ENCODE assay signal across 3 cellular contexts in the genomic region with DNA sequence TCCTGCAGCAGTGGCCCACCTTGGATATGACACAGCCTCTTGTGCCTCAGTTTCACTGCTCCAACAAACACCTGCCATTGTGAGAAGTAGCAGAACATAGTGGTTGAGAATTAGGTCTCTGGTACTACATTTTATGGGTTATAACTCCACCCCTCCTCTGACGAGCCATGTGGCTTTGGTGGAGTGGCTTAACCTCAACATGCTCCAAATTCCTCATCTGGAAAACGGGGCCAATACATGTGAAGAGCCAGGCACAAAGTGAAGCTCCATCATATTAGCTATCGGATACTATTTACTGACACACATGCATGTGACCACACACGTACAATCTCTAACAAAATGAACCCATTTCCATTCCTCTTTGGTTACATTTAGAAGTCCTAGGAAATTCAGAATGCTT.
TF ChIP-seq lines count a peak whose summit lies in the region.

No MANE protein-coding gene starts in this region.

TF ChIP-seq in GM23338, 12 proteins besides CTCF, POLR2A, EP300 and RAD21 (continues in another document):
- TF ChIP-seq JUNB (IDR thresholded peaks at IDR 0.05; ENCODE audit: unreplicated experiment) (no peak), EZH2phosphoT487 (IDR thresholded peaks at IDR 0.05; ENCODE audit: unreplicated experiment) (no peak), ZNF114 (CRISPR knock-in tag; IDR thresholded peaks at IDR 0.05) (no peak), EZH2 (IDR thresholded peaks at IDR 0.05; ENCODE audit: low read depth, unreplicated experiment) (no peak), CREB1 (CRISPR knock-in tag; IDR thresholded peaks at IDR 0.05; ENCODE audit: low read depth) (no peak), STAT1 (IDR thresholded peaks at IDR 0.05; ENCODE audit: unreplicated experiment) (no peak), ZNF331 (CRISPR knock-in tag; IDR thresholded peaks at IDR 0.05; ENCODE audit: low read depth) (no peak)
- TF ChIP-seq, protein P1, sequence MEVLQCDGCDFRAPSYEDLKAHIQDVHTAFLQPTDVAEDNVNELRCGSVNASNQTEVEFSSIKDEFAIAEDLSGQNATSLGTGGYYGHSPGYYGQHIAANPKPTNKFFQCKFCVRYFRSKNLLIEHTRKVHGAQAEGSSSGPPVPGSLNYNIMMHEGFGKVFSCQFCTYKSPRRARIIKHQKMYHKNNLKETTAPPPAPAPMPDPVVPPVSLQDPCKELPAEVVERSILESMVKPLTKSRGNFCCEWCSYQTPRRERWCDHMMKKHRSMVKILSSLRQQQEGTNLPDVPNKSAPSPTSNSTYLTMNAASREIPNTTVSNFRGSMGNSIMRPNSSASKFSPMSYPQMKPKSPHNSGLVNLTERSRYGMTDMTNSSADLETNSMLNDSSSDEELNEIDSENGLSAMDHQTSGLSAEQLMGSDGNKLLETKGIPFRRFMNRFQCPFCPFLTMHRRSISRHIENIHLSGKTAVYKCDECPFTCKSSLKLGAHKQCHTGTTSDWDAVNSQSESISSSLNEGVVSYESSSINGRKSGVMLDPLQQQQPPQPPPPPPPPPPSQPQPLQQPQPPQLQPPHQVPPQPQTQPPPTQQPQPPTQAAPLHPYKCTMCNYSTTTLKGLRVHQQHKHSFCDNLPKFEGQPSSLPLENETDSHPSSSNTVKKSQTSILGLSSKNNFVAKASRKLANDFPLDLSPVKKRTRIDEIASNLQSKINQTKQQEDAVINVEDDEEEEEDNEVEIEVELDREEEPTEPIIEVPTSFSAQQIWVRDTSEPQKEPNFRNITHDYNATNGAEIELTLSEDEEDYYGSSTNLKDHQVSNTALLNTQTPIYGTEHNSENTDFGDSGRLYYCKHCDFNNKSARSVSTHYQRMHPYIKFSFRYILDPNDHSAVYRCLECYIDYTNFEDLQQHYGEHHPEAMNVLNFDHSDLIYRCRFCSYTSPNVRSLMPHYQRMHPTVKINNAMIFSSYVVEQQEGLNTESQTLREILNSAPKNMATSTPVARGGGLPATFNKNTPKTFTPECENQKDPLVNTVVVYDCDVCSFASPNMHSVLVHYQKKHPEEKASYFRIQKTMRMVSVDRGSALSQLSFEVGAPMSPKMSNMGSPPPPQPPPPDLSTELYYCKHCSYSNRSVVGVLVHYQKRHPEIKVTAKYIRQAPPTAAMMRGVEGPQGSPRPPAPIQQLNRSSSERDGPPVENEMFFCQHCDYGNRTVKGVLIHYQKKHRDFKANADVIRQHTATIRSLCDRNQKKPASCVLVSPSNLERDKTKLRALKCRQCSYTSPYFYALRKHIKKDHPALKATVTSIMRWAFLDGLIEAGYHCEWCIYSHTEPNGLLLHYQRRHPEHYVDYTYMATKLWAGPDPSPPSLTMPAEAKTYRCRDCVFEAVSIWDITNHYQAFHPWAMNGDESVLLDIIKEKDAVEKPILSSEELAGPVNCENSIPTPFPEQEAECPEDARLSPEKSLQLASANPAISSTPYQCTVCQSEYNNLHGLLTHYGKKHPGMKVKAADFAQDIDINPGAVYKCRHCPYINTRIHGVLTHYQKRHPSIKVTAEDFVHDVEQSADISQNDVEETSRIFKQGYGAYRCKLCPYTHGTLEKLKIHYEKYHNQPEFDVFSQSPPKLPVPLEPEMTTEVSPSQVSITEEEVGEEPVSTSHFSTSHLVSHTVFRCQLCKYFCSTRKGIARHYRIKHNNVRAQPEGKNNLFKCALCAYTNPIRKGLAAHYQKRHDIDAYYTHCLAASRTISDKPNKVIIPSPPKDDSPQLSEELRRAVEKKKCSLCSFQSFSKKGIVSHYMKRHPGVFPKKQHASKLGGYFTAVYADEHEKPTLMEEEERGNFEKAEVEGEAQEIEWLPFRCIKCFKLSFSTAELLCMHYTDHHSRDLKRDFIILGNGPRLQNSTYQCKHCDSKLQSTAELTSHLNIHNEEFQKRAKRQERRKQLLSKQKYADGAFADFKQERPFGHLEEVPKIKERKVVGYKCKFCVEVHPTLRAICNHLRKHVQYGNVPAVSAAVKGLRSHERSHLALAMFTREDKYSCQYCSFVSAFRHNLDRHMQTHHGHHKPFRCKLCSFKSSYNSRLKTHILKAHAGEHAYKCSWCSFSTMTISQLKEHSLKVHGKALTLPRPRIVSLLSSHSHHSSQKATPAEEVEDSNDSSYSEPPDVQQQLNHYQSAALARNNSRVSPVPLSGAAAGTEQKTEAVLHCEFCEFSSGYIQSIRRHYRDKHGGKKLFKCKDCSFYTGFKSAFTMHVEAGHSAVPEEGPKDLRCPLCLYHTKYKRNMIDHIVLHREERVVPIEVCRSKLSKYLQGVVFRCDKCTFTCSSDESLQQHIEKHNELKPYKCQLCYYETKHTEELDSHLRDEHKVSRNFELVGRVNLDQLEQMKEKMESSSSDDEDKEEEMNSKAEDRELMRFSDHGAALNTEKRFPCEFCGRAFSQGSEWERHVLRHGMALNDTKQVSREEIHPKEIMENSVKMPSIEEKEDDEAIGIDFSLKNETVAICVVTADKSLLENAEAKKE (CRISPR knock-in tag; IDR thresholded peaks at IDR 0.05): no peak

TF ChIP-seq in HCT116, 20 proteins besides CTCF, POLR2A, EP300 and RAD21:
- TF ChIP-seq ELF1 (IDR thresholded peaks at IDR 0.05; ENCODE audit: borderline replicate concordance, low read depth) (no peak), SP1 (IDR thresholded peaks at IDR 0.05; ENCODE audit: low read depth) (no peak), ZFX (IDR thresholded peaks at IDR 0.05) (no peak), EZH2 (IDR thresholded peaks at IDR 0.05) (no peak), SIN3A (IDR thresholded peaks at IDR 0.05; ENCODE audit: low read depth) (no peak), REST (IDR thresholded peaks at IDR 0.05; ENCODE audit: low read depth) (no peak), POLR2AphosphoS5 (IDR thresholded peaks at IDR 0.05; ENCODE audit: low read depth, low read length) (no peak), CEBPB (IDR thresholded peaks at IDR 0.05; ENCODE audit: low read depth) (no peak), JUND (IDR thresholded peaks at IDR 0.05) (no peak), ZNF274 (IDR thresholded peaks at IDR 0.05; ENCODE audit: low read depth, low read length) (no peak), EGR1 (IDR thresholded peaks at IDR 0.05; ENCODE audit: low read depth) (no peak), SRF (IDR thresholded peaks at IDR 0.05; ENCODE audit: low read depth) (no peak), FOSL1 (IDR thresholded peaks at IDR 0.05; ENCODE audit: low read depth) (no peak), EZH2phosphoT487 (IDR thresholded peaks at IDR 0.05; ENCODE audit: borderline replicate concordance) (no peak), CBX3 (IDR thresholded peaks at IDR 0.05; ENCODE audit: low read depth) (no peak), YY1 (IDR thresholded peaks at IDR 0.05; ENCODE audit: extremely low read depth, insufficient replicate concordance, low read depth, low read length) (no peak)
- TF ChIP-seq, protein P2, sequence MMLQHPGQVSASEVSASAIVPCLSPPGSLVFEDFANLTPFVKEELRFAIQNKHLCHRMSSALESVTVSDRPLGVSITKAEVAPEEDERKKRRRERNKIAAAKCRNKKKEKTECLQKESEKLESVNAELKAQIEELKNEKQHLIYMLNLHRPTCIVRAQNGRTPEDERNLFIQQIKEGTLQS (IDR thresholded peaks at IDR 0.05): no peak
- TF ChIP-seq, protein P3, sequence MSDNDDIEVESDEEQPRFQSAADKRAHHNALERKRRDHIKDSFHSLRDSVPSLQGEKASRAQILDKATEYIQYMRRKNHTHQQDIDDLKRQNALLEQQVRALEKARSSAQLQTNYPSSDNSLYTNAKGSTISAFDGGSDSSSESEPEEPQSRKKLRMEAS (IDR thresholded peaks at IDR 0.05): no peak

TF ChIP-seq in K562, 482 proteins besides CTCF, POLR2A, EP300 and RAD21:
- no peak for TF ChIP-seq ZNF668 (CRISPR knock-in tag; IDR thresholded peaks at IDR 0.05)
- TF ChIP-seq MTF1 (CRISPR knock-in tag; IDR thresholded peaks at IDR 0.05; ENCODE audit: borderline replicate concordance): no peak
- no peak for TF ChIP-seq SIN3A (IDR thresholded peaks at IDR 0.05; ENCODE audit: borderline replicate concordance in 2 of 2, control insufficient read depth in 1 of 2, low read depth in 2 of 2, low read length in 2 of 2)
- no peak for TF ChIP-seq PTRF (tag; IDR thresholded peaks at IDR 0.05)
- no peak for TF ChIP-seq KLF6 (CRISPR knock-in tag; IDR thresholded peaks at IDR 0.05; ENCODE audit: borderline replicate concordance)
- TF ChIP-seq GABPB1 (CRISPR knock-in tag; IDR thresholded peaks at IDR 0.05): no peak
- no peak for TF ChIP-seq KLF16 (IDR thresholded peaks at IDR 0.05)
- no peak for TF ChIP-seq ZNF436 (CRISPR knock-in tag; IDR thresholded peaks at IDR 0.05)
- TF ChIP-seq ZFX (CRISPR knock-in tag; IDR thresholded peaks at IDR 0.05): no peak
- TF ChIP-seq SP1 (CRISPR knock-in tag; IDR thresholded peaks at IDR 0.05): no peak
- no peak for TF ChIP-seq ARID3B (CRISPR knock-in tag; IDR thresholded peaks at IDR 0.05; ENCODE audit: borderline replicate concordance)
- no peak for TF ChIP-seq ZNF583 (CRISPR knock-in tag; IDR thresholded peaks at IDR 0.05)
